9 cellular contexts compared by ENCODE assay signal in genomic region chr17:78263063-78263735, GRCh38. TPM values are rescaled to one million over a fixed set of nuclear protein-coding genes. Genes with fewer than 3 reads are reported as not detected.
DNase-seq lines count a peak whose midpoint lies in the region; ATAC-seq and TF ChIP-seq lines count a peak whose summit lies in the region.
"Had no signal": no experiment of that assay in that cellular context is flagged by ENCODE, and none has a peak within 500 bp of the region (broad histone marks: within the 10 kb centered on the region; RNA-seq: fewer than 3 reads in every experiment).

No MANE protein-coding gene starts in this region.

- peaks cover 9% of the 10 kb centered on the region for H3K27me3 ChIP-seq in IMR-90 (ENCODE audit: control insufficient read depth, insufficient read depth, low read length)
- H3K27me3 ChIP-seq in heart right ventricle, result no peaks in the 10 kb centered on the region
- no peaks in the 10 kb centered on the region for H3K27me3 ChIP-seq in gastrocnemius medialis

- CTCF ChIA-PET in IMR-90 (lab: Yijun Ruan, JAX), result no interaction called here

- H2BK120ac ChIP-seq in IMR-90 (ENCODE audit: low read depth, low read length), result no peak overlapping the region

- peak overlapping the region; percentile 76 for H2AFZ ChIP-seq in IMR-90 (replicated peaks; ENCODE audit: low read length, poor library complexity)

- no peaks in the 10 kb centered on the region for H3K4me1 ChIP-seq in IMR-90 (ENCODE audit: control insufficient read depth, insufficient read depth, low read length)
- peaks cover 3 to 74% (median 21%) of the 10 kb centered on the region in 9 donors for H3K4me1 ChIP-seq in heart right ventricle
- peaks cover 12 to 13% of the 10 kb centered on the region in 2 donors for H3K4me1 ChIP-seq in gastrocnemius medialis

- no peak overlapping the region for H2BK5ac ChIP-seq in IMR-90 (ENCODE audit: low read depth, low read length, poor library complexity, severe bottlenecking)

- POLR2A ChIA-PET in IMR-90 (lab: Charles Lee; ENCODE audit: unreplicated experiment), result no interaction called here

- no peaks in the 10 kb centered on the region for H4K20me1 ChIP-seq in IMR-90 (ENCODE audit: insufficient read depth, low read length)

- no peak overlapping the region for H3K4me3 Mint-ChIP-seq in type B pancreatic cell

- H3K4me2 ChIP-seq in IMR-90 (ENCODE audit: low read depth, low read length), result no peak overlapping the region

- H3K27ac ChIP-seq in IMR-90 (ENCODE audit: insufficient read depth, low read length) (no peak overlapping the region), heart right ventricle (peak overlapping the region in 9 of 10 donors; percentile 22 to 92 (median 74)), gastrocnemius medialis (peak overlapping the region; percentile 25 to 66 (median 64))
- H3K27ac ChIP-seq: SK-N-MC had no signal

- no peaks in the 10 kb centered on the region for H3K9me3 ChIP-seq in IMR-90 (ENCODE audit: control insufficient read depth, insufficient read depth, low read length)
- H3K9me3 ChIP-seq in heart right ventricle, result no peaks in the 10 kb centered on the region
- H3K9me3 ChIP-seq in gastrocnemius medialis, result no peaks in the 10 kb centered on the region

- H3K4ac ChIP-seq in IMR-90 (ENCODE audit: low read depth, low read length), result no peak overlapping the region

- dilution Hi-C loops in IMR-90 (cut with HindIII; ENCODE audit: low sequenced_read_pairs, unreplicated experiment), result no loop called here

- in situ Hi-C loops in IMR-90 (cut with MboI; ENCODE audit: low sequenced_read_pairs) (no loop called here), gastrocnemius medialis (cut with MboI; ENCODE audit: low sequenced_read_pairs in 4 of 4) (no loop called here)

- no peak overlapping the region for H2BK15ac ChIP-seq in IMR-90 (ENCODE audit: low read depth, low read length)

- H3K27ac Mint-ChIP-seq in type B pancreatic cell, result no peak overlapping the region

- TF ChIP-seq RAD21 in IMR-90 (IDR thresholded peaks at IDR 0.05; ENCODE audit: low read length), result no peak

- H3K4me3 ChIP-seq in IMR-90 (ENCODE audit: insufficient read depth, low read depth, low read length) (no peak overlapping the region), heart right ventricle (peak overlapping the region in 1 of 10 donors; percentile 8), gastrocnemius medialis (no peak overlapping the region)
- H3K4me3 ChIP-seq: SK-N-MC had no signal

- H3K36me3 ChIP-seq in IMR-90 (ENCODE audit: control insufficient read depth, insufficient read depth, low read length) (no peaks in the 10 kb centered on the region), heart right ventricle (no peaks in the 10 kb centered on the region), gastrocnemius medialis (no peaks in the 10 kb centered on the region)

- no peak overlapping the region for H3K9ac ChIP-seq in IMR-90 (ENCODE audit: low read depth, low read length)

- no peaks in the 10 kb centered on the region for H3K27me3 Mint-ChIP-seq in type B pancreatic cell

- no peaks in the 10 kb centered on the region for H3K9me1 ChIP-seq in IMR-90 (ENCODE audit: insufficient read depth, low read length)

- H2BK20ac ChIP-seq in IMR-90 (ENCODE audit: low read depth, low read length), result no peak overlapping the region

- H3K36me3 Mint-ChIP-seq in type B pancreatic cell, result no peaks in the 10 kb centered on the region

- no peak for DNase-seq in IMR-90
- DNase-seq in UCSD-AML1 (lab: John Stamatoyannopoulos, UW; ENCODE audit: unreplicated experiment), result peak; percentile 80
- DNase-seq in heart right ventricle, result peak; percentile 55 to 62
- peak in 1 of 2 donors; percentile 31 for DNase-seq in gastrocnemius medialis
- no peak for DNase-seq in NCI-H1105 (lab: John Stamatoyannopoulos, UW)
- DNase-seq in type B pancreatic cell (ENCODE audit: extremely low spot score, unreplicated experiment), result no peak
- no peak for DNase-seq in COR-L47 (lab: John Stamatoyannopoulos, UW)

- intact Hi-C loops in IMR-90 (cut with micrococcal nuclease), result no loop called here
- intact Hi-C loops in heart right ventricle (cut with DNase I), result no loop called here
- intact Hi-C loops in gastrocnemius medialis (cut with DNase I; ENCODE audit: low total_unique reads), result no loop called here

- no peak for TF ChIP-seq POLR2A in IMR-90 (IDR thresholded peaks at IDR 0.05; ENCODE audit: low read depth, low read length)
- TF ChIP-seq POLR2A in gastrocnemius medialis (IDR thresholded peaks at IDR 0.05), result no peak

- TF ChIP-seq CTCF in IMR-90 (conservative IDR thresholded peaks at IDR 0.05; ENCODE audit: low read depth, low read length) (no peak), heart right ventricle (IDR thresholded peaks at IDR 0.05) (no peak), gastrocnemius medialis (IDR thresholded peaks at IDR 0.05 in 4 of 5, conservative IDR thresholded peaks at IDR 0.05 in 1 of 5) (no peak), type B pancreatic cell (conservative IDR thresholded peaks at IDR 0.05) (no peak)

- H3K79me1 ChIP-seq in IMR-90 (ENCODE audit: low read depth in 1 of 2, low read length in 2 of 2), result no peaks in the 10 kb centered on the region

- peaks cover 11% of the 10 kb centered on the region for H3K4me1 Mint-ChIP-seq in type B pancreatic cell (ENCODE audit: unreplicated experiment)

- no peak overlapping the region for H2AK5ac ChIP-seq in IMR-90 (ENCODE audit: low read depth, low read length)

- 39% methylated on average over 10 of the region's 23 CpGs; no CpG with 5 or more reads in 1 of the 2 experiments for WGBS in IMR-90 (ENCODE audit: extremely low coverage in 2 of 2, insufficient read length in 1 of 2), 2 experiments
- WGBS in heart right ventricle, 2 donors, result 51 to 53% methylated on average over 23 of the region's 23 CpGs

- H3K23ac ChIP-seq in IMR-90 (ENCODE audit: low read depth, low read length), result no peak overlapping the region

- H3K56ac ChIP-seq in IMR-90 (ENCODE audit: extremely low read depth, insufficient read depth, low read length), result no peak overlapping the region

- H4K91ac ChIP-seq in IMR-90 (ENCODE audit: insufficient read depth, low read depth, low read length), result no peak overlapping the region

- BruUV-seq in IMR-90 (replicated peaks; lab: Mats Ljungman, UMichigan), result no TSS peak

- no peak overlapping the region for H4K8ac ChIP-seq in IMR-90 (ENCODE audit: low read depth in 2 of 2, low read length in 2 of 2)

- no peak overlapping the region for H2AK9ac ChIP-seq in IMR-90 (replicated peaks; ENCODE audit: low read depth, low read length, poor library complexity)

- no peak for ATAC-seq in IMR-90 (ENCODE audit: low read depth)
- ATAC-seq in heart right ventricle, result peak; percentile 16 to 79 (median 53)
- ATAC-seq in gastrocnemius medialis, result peak; percentile 23 to 43
- no peak for ATAC-seq in HG03280 (IDR thresholded peaks at IDR 0.05; ENCODE audit: unreplicated experiment)

- no peak overlapping the region for H3K14ac ChIP-seq in IMR-90 (replicated peaks; ENCODE audit: low read depth, low read length)

- no peak overlapping the region for H3K18ac ChIP-seq in IMR-90 (ENCODE audit: low read depth, low read length)

- H3K9me3 Mint-ChIP-seq in type B pancreatic cell, result no peaks in the 10 kb centered on the region

- H4K5ac ChIP-seq in IMR-90 (ENCODE audit: low read depth, low read length), result no peak overlapping the region

TF ChIP-seq in IMR-90, 13 proteins besides CTCF, POLR2A, EP300 and RAD21:
- TF ChIP-seq FOS (IDR thresholded peaks at IDR 0.05; ENCODE audit: low read depth, low read length) (no peak), CEBPB (IDR thresholded peaks at IDR 0.05; ENCODE audit: low read depth, low read length) (no peak), MAFK (IDR thresholded peaks at IDR 0.05; ENCODE audit: low read depth, low read length) (no peak), CHD1 (IDR thresholded peaks at IDR 0.05; ENCODE audit: low read depth, low read length) (no peak)

RNA-seq across cellular contexts. Expression of gene TMEM235, which starts 31.8 kb away (rescaled TPM):
- total RNA-seq in IMR-90 (2012; rRNA removed) (not detected in 2 replicates), heart right ventricle (not detected), gastrocnemius medialis (not detected), type B pancreatic cell (ENCODE audit: low replicate concordance) (0.43 TPM in 1 of 2 replicates, not detected in the other)
- polyA plus RNA-seq in IMR-90 (2012; rRNA removed) (not detected in 2 replicates), heart right ventricle (not detected)
- not detected in 2 replicates for polyA plus RNA-seq in IMR-90 (2012; cell fraction: cytosol; rRNA removed)
- polyA plus RNA-seq in IMR-90 (2012; cell fraction: nucleus; rRNA removed; ENCODE audit: low replicate concordance), result not detected in 2 replicates

RNA-seq across cellular contexts. Expression of gene BIRC5, which starts 49.1 kb away (rescaled TPM):
- 52.7 and 53.6 TPM in 2 replicates for total RNA-seq in IMR-90 (2012; rRNA removed)
- polyA plus RNA-seq in IMR-90 (2012; rRNA removed), result 16.6 and 19.5 TPM in 2 replicates
- polyA plus RNA-seq in IMR-90 (2012; cell fraction: cytosol; rRNA removed), result 10.6 and 17.7 TPM in 2 replicates
- 5.5 and 7.2 TPM in 2 replicates for polyA plus RNA-seq in IMR-90 (2012; cell fraction: nucleus; rRNA removed; ENCODE audit: low replicate concordance)
- 1 to 10 TPM in 3 of 10 donors, under 1 TPM in 5, not detected in 2; 0.13 to 7.6 (median 0.79) TPM for total RNA-seq in heart right ventricle
- under 1 TPM; 0.22 to 0.28 TPM for polyA plus RNA-seq in heart right ventricle
- total RNA-seq in gastrocnemius medialis, result 1 to 10 TPM in 1 of 4 donors, under 1 TPM in 1, not detected in 2; 0.44 to 3.3 TPM
- total RNA-seq in type B pancreatic cell (ENCODE audit: low replicate concordance), result 20.0 and 63.3 TPM in 2 replicates

Comparison
In these comparisons a context has a peak if more than half of its experiments do, and no peak if none do; other contexts are left out.
1. ATAC-seq: peak in heart right ventricle (8 of 8) and gastrocnemius medialis (2 of 2); none in IMR-90 (single experiment) and HG03280 (single experiment).
2. DNase-seq: peak in UCSD-AML1 (single experiment) and heart right ventricle (2 of 2); none in IMR-90 (single experiment), NCI-H1105 (single experiment), type B pancreatic cell (single experiment) and COR-L47 (single experiment).